ENCODE assay signal across 8 cellular contexts in genomic region chr9:37034320-37034937, GRCh38. TPM values are rescaled to one million over a fixed set of nuclear protein-coding genes. Genes with fewer than 3 reads are reported as not detected.
DNase-seq lines count a peak whose midpoint lies in the region; ATAC-seq and TF ChIP-seq lines count a peak whose summit lies in the region.

No MANE protein-coding gene starts in this region.

- H3K36me3 ChIP-seq in H7 (replicated peaks; ENCODE audit: control insufficient read depth, insufficient read depth, low read length) (no peaks in the 10 kb centered on the region), ascending aorta (no peaks in the 10 kb centered on the region)

- H3K27ac Mint-ChIP-seq in naive B cell, result peak overlapping the region; percentile 98 to 100 (median 100)

- peak; percentile 49 for DNase-seq in NCI-H2171 treated with DMSO at 0.1 percent for 48 hours (lab: John Stamatoyannopoulos, UW)
- DNase-seq in NCI-H2171 (lab: John Stamatoyannopoulos, UW), result no peak
- peak; percentile 92 for DNase-seq in H7
- peak; percentile 35 for DNase-seq in NCI-H2107 treated with DMSO at 0.1 percent for 48 hours (lab: John Stamatoyannopoulos, UW; ENCODE audit: unreplicated experiment)
- DNase-seq in ascending aorta (ENCODE audit: low spot score in 2 of 2), result no peak
- DNase-seq in naive B cell, result peak; percentile 88
- no peak for DNase-seq in SKM-1 treated with dmso at 0.1 percent for 144 hours (lab: John Stamatoyannopoulos, UW; ENCODE audit: unreplicated experiment)
- DNase-seq in central memory CD4-positive, alpha-beta T cell, result no peak

- no peaks in the 10 kb centered on the region for H3K27me3 Mint-ChIP-seq in naive B cell

- H3K4me3 ChIP-seq in H7 (ENCODE audit: insufficient read depth, low read depth, low read length), result peak overlapping the region; percentile 42
- peak overlapping the region; percentile 41 to 43 for H3K4me3 ChIP-seq in ascending aorta

- H3K27ac ChIP-seq in ascending aorta, result no peak overlapping the region

- peaks cover 100% of the 10 kb centered on the region for H3K27me3 ChIP-seq in H7 (ENCODE audit: control insufficient read depth, insufficient read depth, low read length)
- peaks cover 69% of the 10 kb centered on the region for H3K27me3 ChIP-seq in ascending aorta

- peaks cover 13 to 25% of the 10 kb centered on the region in 2 donors for H3K4me1 ChIP-seq in ascending aorta

- intact Hi-C loops in ascending aorta (cut with DNase I), result loop anchor here (5.0 kb wide), 1 partner anchor 43 kb away; no protein-coding TSS in a partner anchor

- peak overlapping the region; percentile 90 to 100 (median 97) for H3K4me3 Mint-ChIP-seq in naive B cell

- H3K36me3 Mint-ChIP-seq in naive B cell, result peaks cover 6 to 10% of the 10 kb centered on the region in 2 donors

- H3K4me1 Mint-ChIP-seq in naive B cell, result peaks cover 61 to 75% (median 69%) of the 10 kb centered on the region in 3 donors

- no peak for TF ChIP-seq CTCF in ascending aorta (IDR thresholded peaks at IDR 0.05)

- ATAC-seq in naive B cell (ENCODE audit: low read depth in 2 of 2), result peak; percentile 61 to 63

- no peaks in the 10 kb centered on the region for H3K9me3 ChIP-seq in ascending aorta

- H3K9me3 Mint-ChIP-seq in naive B cell, result no peaks in the 10 kb centered on the region

RNA-seq across cellular contexts. Expression of gene PAX5, which starts 0.4 kb away (rescaled TPM):
- total RNA-seq in H7 (2014; rRNA removed; shearing (Covaris generic)), result 1.7 and 4.7 TPM in 2 replicates
- total RNA-seq in ascending aorta, result not detected
- polyA plus RNA-seq in naive B cell (ENCODE audit: low read depth in 6 of 6), result 10 to 100 TPM; 17.1 to 83.5 (median 45.3) TPM

Comparison
In these comparisons a context has a peak if more than half of its experiments do, and no peak if none do; other contexts are left out.
1. DNase-seq: peak in NCI-H2171 treated with DMSO at 0.1 percent for 48 hours (single experiment), H7 (single experiment), NCI-H2107 treated with DMSO at 0.1 percent for 48 hours (single experiment) and naive B cell (single experiment); none in NCI-H2171 (single experiment), ascending aorta (0 of 2), SKM-1 treated with dmso at 0.1 percent for 144 hours (single experiment) and central memory CD4-positive, alpha-beta T cell (single experiment).